In genomic region chr14:90692826-90693225, GRCh38 we compare ENCODE assay signal across 15 cellular contexts.
"Had no signal": no experiment of that assay in that cellular context is flagged by ENCODE, and none has a peak within 500 bp of the region (broad histone marks: within the 10 kb centered on the region; RNA-seq: fewer than 3 reads in every experiment).

No MANE protein-coding gene starts in this region.

- H3K27me3 ChIP-seq: adrenal gland, right lobe of liver had no signal

- FAIRE-seq: islet of Langerhans had no signal

- H3K4me3 ChIP-seq: adrenal gland, right lobe of liver had no signal

- H3K27ac ChIP-seq: adrenal gland, right lobe of liver, VCaP had no signal

- DNase-seq: activated CD4-positive, alpha-beta T cell treated with anti-CD3 and anti-CD28 coated beads for 36 hours; activated CD8-positive, alpha-beta memory T cell treated with anti-CD3 and anti-CD28 coated beads, Interleukin-2, amount 50 U/mL, for 48 hours; activated CD8-positive, alpha-beta T cell treated with anti-CD3 and anti-CD28 coated beads, Interleukin-2, amount 10 ng/mL, durations not matched to agents 7 days and 5 days; activated naive CD4-positive, alpha-beta T cell treated with anti-CD3 and anti-CD28 coated beads, Interleukin-2, amount 50 U/mL, for 16 hours; adrenal gland; effector memory CD8-positive, alpha-beta T cell; mammary epithelial cell; naive thymus-derived CD8-positive, alpha-beta T cell; right lobe of liver; stimulated activated CD4-positive, alpha-beta T cell treated with anti-CD3 and anti-CD28 coated beads, Interleukin-12 subunit alpha, Interleukin-12 subunit beta, amount 100 ng/mL, for 4 hours; stimulated activated naive CD4-positive, alpha-beta T cell; substantia nigra; trophoblast cell had no signal

- H3K36me3 ChIP-seq: adrenal gland had no signal

- ATAC-seq: activated CD4-positive, alpha-beta T cell treated with anti-CD3 and anti-CD28 coated beads for 36 hours; activated CD8-positive, alpha-beta T cell treated with anti-CD3 and anti-CD28 coated beads, Interleukin-2, amount 10 ng/mL, durations not matched to agents 7 days and 5 days; effector memory CD8-positive, alpha-beta T cell; naive thymus-derived CD8-positive, alpha-beta T cell; right lobe of liver had no signal

- H3K9me3 ChIP-seq: adrenal gland, right lobe of liver had no signal
